In the genomic region with DNA sequence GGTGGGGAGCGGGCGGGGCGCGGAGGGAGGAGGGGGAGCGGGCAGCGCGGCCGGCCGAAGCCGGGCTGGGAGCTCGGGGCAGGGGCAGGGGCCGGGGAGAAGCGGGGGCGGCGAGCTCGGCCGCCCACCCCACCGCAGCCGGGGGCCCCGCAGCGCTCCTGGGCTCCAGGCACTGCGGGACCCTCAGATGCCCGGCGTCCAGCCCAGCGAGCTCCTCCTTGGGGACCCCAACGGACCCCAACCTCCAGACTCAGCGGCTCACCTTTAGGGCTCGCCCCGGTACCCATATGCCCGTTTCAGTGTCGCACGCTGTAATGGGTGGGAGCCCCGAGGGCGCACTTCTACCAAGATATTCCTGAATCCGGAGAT, we compare ENCODE assay signal across 13 cellular contexts. TPM values are rescaled to one million over a fixed set of nuclear protein-coding genes. Genes with fewer than 3 reads are reported as not detected.
DNase-seq lines count a peak whose midpoint lies in the region; TF ChIP-seq lines count a peak whose summit lies in the region.
"Had no signal": no experiment of that assay in that cellular context is flagged by ENCODE, and none has a peak within 500 bp of the region (broad histone marks: within the 10 kb centered on the region; RNA-seq: fewer than 3 reads in every experiment).

No MANE protein-coding gene starts in this region.

- no peaks in the 10 kb centered on the region for H3K9me2 ChIP-seq in neural cell (ENCODE audit: insufficient read depth, low read length)

- POLR2A ChIA-PET in A673 (lab: Charles Lee; ENCODE audit: low non-redundant PET), result interaction anchor here (0.6 to 1.6 kb wide), 2 partner anchors 22 to 54 kb away, joined by 4 to 7 read pairs; no protein-coding TSS in a partner anchor
- POLR2A ChIA-PET in activated CD4-positive, alpha-beta memory T cell treated with anti-CD3 and anti-CD28 coated beads for 36 hours (lab: Charles Lee), result no interaction called here

- no peaks in the 10 kb centered on the region for H3K79me2 ChIP-seq in neural cell (replicated peaks; ENCODE audit: insufficient read depth, low read length)

- intact Hi-C loops in A673 (cut with micrococcal nuclease; ENCODE audit: unreplicated experiment), result loop anchor here (5.0 to 10.0 kb wide), 3 partner anchors 95 to 190 kb away; no protein-coding TSS in a partner anchor
- intact Hi-C loops in esophagus muscularis mucosa (cut with DNase I), result no loop called here
- intact Hi-C loops in activated CD4-positive, alpha-beta memory T cell treated with anti-CD3 and anti-CD28 coated beads for 36 hours (cut with micrococcal nuclease), result no loop called here

- no peak for TF ChIP-seq POLR2A in esophagus muscularis mucosa (IDR thresholded peaks at IDR 0.05; ENCODE audit: low read depth)

- CTCF ChIA-PET in A673 (lab: Charles Lee), result interaction anchor here (0.6 to 1.6 kb wide), 2 partner anchors 82 to 115 kb away, joined by 4 to 9 read pairs; no protein-coding TSS in a partner anchor
- CTCF ChIA-PET in activated CD4-positive, alpha-beta memory T cell treated with anti-CD3 and anti-CD28 coated beads for 36 hours (lab: Charles Lee), result no interaction called here

- peaks cover 18% of the 10 kb centered on the region for H3K27me3 Mint-ChIP-seq in activated CD4-positive, alpha-beta memory T cell treated with anti-CD3 and anti-CD28 coated beads for 36 hours

- WGBS in HUES64, result 0% methylated on average over 35 of the region's 35 CpGs
- 20% methylated on average over 7 of the region's 35 CpGs for WGBS in esophagus muscularis mucosa

- H3K36me3 Mint-ChIP-seq in activated CD4-positive, alpha-beta memory T cell treated with anti-CD3 and anti-CD28 coated beads for 36 hours, result no peaks in the 10 kb centered on the region

- H3K4me1 ChIP-seq in A673 (ENCODE audit: insufficient read depth, low read length, poor library complexity, severe bottlenecking), result peaks cover 43% of the 10 kb centered on the region
- peaks cover 17% of the 10 kb centered on the region for H3K4me1 ChIP-seq in HUES64 (ENCODE audit: insufficient read depth, low read length)
- peaks cover 0 to 11% (median 8%) of the 10 kb centered on the region in 4 donors for H3K4me1 ChIP-seq in esophagus muscularis mucosa
- H3K4me1 ChIP-seq: transverse colon had no signal

- no peak for TF ChIP-seq CTCF in A673 (conservative IDR thresholded peaks at IDR 0.05; ENCODE audit: low read depth, low read length)
- TF ChIP-seq CTCF in esophagus muscularis mucosa (IDR thresholded peaks at IDR 0.05), result no peak
- no peak for TF ChIP-seq CTCF in neural cell (IDR thresholded peaks at IDR 0.05; ENCODE audit: poor library complexity, severe bottlenecking)

- no peak for TF ChIP-seq RAD21 in neural cell (conservative IDR thresholded peaks at IDR 0.05)

- DNase-seq in A673 (ENCODE audit: low spot score) (peak; percentile 47), esophagus muscularis mucosa (ENCODE audit: extremely low spot score) (no peak), SHP77 (lab: John Stamatoyannopoulos, UW) (no peak), H4 (ENCODE audit: low spot score) (no peak)
- DNase-seq in stimulated activated naive CD4-positive, alpha-beta T cell (lab: John Stamatoyannopoulos, UW), result no peak
- no peak for DNase-seq in activated CD4-positive, alpha-beta memory T cell treated with anti-CD3 and anti-CD28 coated beads for 36 hours
- DNase-seq: activated CD8-positive, alpha-beta memory T cell treated with anti-CD3 and anti-CD28 coated beads for 24 hours; NCI-H1930 had no signal

- no peak overlapping the region for H3K4me2 ChIP-seq in neural cell (ENCODE audit: low read length)

- H3K9me3 ChIP-seq in A673 (ENCODE audit: low read depth, low read length, poor library complexity, severe bottlenecking), result no peaks in the 10 kb centered on the region
- H3K9me3 ChIP-seq in HUES64 (ENCODE audit: insufficient read depth, low read depth, low read length), result no peaks in the 10 kb centered on the region
- no peaks in the 10 kb centered on the region for H3K9me3 ChIP-seq in esophagus muscularis mucosa
- H3K9me3 ChIP-seq in neural cell (ENCODE audit: low read length), result no peaks in the 10 kb centered on the region
- H3K9me3 ChIP-seq: transverse colon had no signal

- H3K9ac ChIP-seq in HUES64 (ENCODE audit: low read depth, low read length) (no peak overlapping the region; the same call in 1 of the 2 replicates), neural cell (ENCODE audit: low read length) (no peak overlapping the region)

- H3K27me3 ChIP-seq in A673 (replicated peaks; ENCODE audit: insufficient read depth, low read depth, low read length, poor library complexity) (no peaks in the 10 kb centered on the region), HUES64 (ENCODE audit: insufficient read depth, low read length) (peaks cover 45% of the 10 kb centered on the region), esophagus muscularis mucosa (peaks cover 0 to 24% (median 10%) of the 10 kb centered on the region in 4 donors), neural cell (ENCODE audit: insufficient read depth, low read depth, low read length) (peaks cover 40% of the 10 kb centered on the region)

- no TSS peak for BruUV-seq in A673 (replicated peaks; lab: Mats Ljungman, UMichigan)

- H4K20me1 ChIP-seq in neural cell (ENCODE audit: insufficient read depth), result no peaks in the 10 kb centered on the region

- H2AFZ ChIP-seq in neural cell (ENCODE audit: low read depth, low read length), result no peak overlapping the region

- H3F3A ChIP-seq in neural cell (ENCODE audit: insufficient read depth, low read length, poor library complexity, severe bottlenecking), result no peaks in the 10 kb centered on the region

- TF ChIP-seq EP300 in esophagus muscularis mucosa (IDR thresholded peaks at IDR 0.05) (no peak), neural cell (conservative IDR thresholded peaks at IDR 0.05; ENCODE audit: poor library complexity, severe bottlenecking) (no peak)

- H3K4me3 ChIP-seq in A673 (ENCODE audit: low read depth, low read length, poor library complexity, severe bottlenecking) (peak overlapping the region; percentile 75), HUES64 (ENCODE audit: low read length) (peak overlapping the region; percentile 59), esophagus muscularis mucosa (peak overlapping the region; percentile 49 to 63 (median 49)), neural cell (ENCODE audit: low read length) (peak overlapping the region; percentile 28)

- H3K27ac Mint-ChIP-seq in activated CD4-positive, alpha-beta memory T cell treated with anti-CD3 and anti-CD28 coated beads for 36 hours, result no peak overlapping the region

- no peaks in the 10 kb centered on the region for H3K36me3 ChIP-seq in A673 (ENCODE audit: insufficient read depth, low read length, poor library complexity, severe bottlenecking)
- no peaks in the 10 kb centered on the region for H3K36me3 ChIP-seq in HUES64 (ENCODE audit: insufficient read depth, low read length)
- no peaks in the 10 kb centered on the region for H3K36me3 ChIP-seq in esophagus muscularis mucosa
- no peaks in the 10 kb centered on the region for H3K36me3 ChIP-seq in neural cell (ENCODE audit: insufficient read depth, low read length)
- H3K36me3 ChIP-seq: transverse colon had no signal

- H3K27ac ChIP-seq in A673 (ENCODE audit: low read depth, low read length, poor library complexity, severe bottlenecking), result peak overlapping the region; percentile 75
- H3K27ac ChIP-seq in HUES64 (ENCODE audit: low read depth, low read length), result no peak overlapping the region
- no peak overlapping the region for H3K27ac ChIP-seq in esophagus muscularis mucosa (replicated peaks in 1 of 4)
- no peak overlapping the region for H3K27ac ChIP-seq in neural cell (ENCODE audit: low read length)
- H3K27ac ChIP-seq: transverse colon had no signal

- H3K9me3 Mint-ChIP-seq in activated CD4-positive, alpha-beta memory T cell treated with anti-CD3 and anti-CD28 coated beads for 36 hours, result no peaks in the 10 kb centered on the region

- H3K4me3 Mint-ChIP-seq in activated CD4-positive, alpha-beta memory T cell treated with anti-CD3 and anti-CD28 coated beads for 36 hours, result no peak overlapping the region

- no peaks in the 10 kb centered on the region for H3K4me1 Mint-ChIP-seq in activated CD4-positive, alpha-beta memory T cell treated with anti-CD3 and anti-CD28 coated beads for 36 hours (ENCODE audit: low read depth)

TF ChIP-seq in neural cell, 6 proteins besides CTCF, POLR2A, EP300 and RAD21 (continues in another document):
- TF ChIP-seq POLR2AphosphoS5 (IDR thresholded peaks at IDR 0.05), result no peak
- no peak for TF ChIP-seq TAF1 (IDR thresholded peaks at IDR 0.05; ENCODE audit: low read depth)
- TF ChIP-seq EZH2 (IDR thresholded peaks at IDR 0.05; ENCODE audit: borderline replicate concordance, insufficient read depth, low read length, poor library complexity, severe bottlenecking), result no peak
- no peak for TF ChIP-seq MXI1 (conservative IDR thresholded peaks at IDR 0.05; ENCODE audit: poor library complexity, severe bottlenecking)
- TF ChIP-seq SMC3 (conservative IDR thresholded peaks at IDR 0.05; ENCODE audit: poor library complexity), result no peak

RNA-seq across cellular contexts. Expression of gene ADGRG2, which starts 0.4 kb away (rescaled TPM):
- total RNA-seq in A673 (2021), result 61.3 and 73.6 TPM in 2 replicates
- polyA plus RNA-seq in HUES64 (2013, experiment 1 of 2), result 5.2 TPM
- 5.5 TPM for polyA plus RNA-seq in HUES64 (2013, experiment 2 of 2)
- 1 to 10 TPM in 3 of 4 donors, under 1 TPM in 1; 0.83 to 2.7 (median 2.1) TPM for total RNA-seq in esophagus muscularis mucosa
- 0.05 and 0.22 TPM in 2 replicates for polyA plus RNA-seq in neural cell
- polyA minus RNA-seq in neural cell, result not detected in 2 replicates
- total RNA-seq in activated CD4-positive, alpha-beta memory T cell treated with anti-CD3 and anti-CD28 coated beads for 36 hours, result not detected
- 0.58 and 1.2 TPM in 2 replicates for total RNA-seq in H4 (2014; rRNA removed; shearing (Covaris generic))
- total RNA-seq: endothelial cell of umbilical vein, glomerular endothelial cell had no signal
- polyA plus RNA-seq: endothelial cell of umbilical vein had no signal

Comparison
In these comparisons a context has a peak if more than half of its experiments do, and no peak if none do; other contexts are left out.
1. RNA of gene ADGRG2, which starts 0.4 kb away (total RNA-seq): 61.3 to 73.6 TPM in A673; 0.83 to 2.7 TPM in esophagus muscularis mucosa, 0.58 to 1.2 TPM in H4 and not detected in activated CD4-positive, alpha-beta memory T cell treated with anti-CD3 and anti-CD28 coated beads for 36 hours; every median in the first group is over 10 times any median in the second.
2. Peak in every context shown above with its lines, with median percentiles within 50 percentile points of each other: H3K4me3 ChIP-seq.